In genomic region chr5:41883243-41883642, GRCh38 we compare ENCODE assay signal across 24 cellular contexts.
"Had no signal": no experiment of that assay in that cellular context is flagged by ENCODE, and none has a peak within 500 bp of the region (broad histone marks: within the 10 kb centered on the region; RNA-seq: fewer than 3 reads in every experiment).

No MANE protein-coding gene starts in this region.

- H3K27ac Mint-ChIP-seq: effector memory CD8-positive, alpha-beta T cell; memory B cell; natural killer cell; stimulated activated naive B cell treated with anti-CD40 and anti-IgM and Interleukin-4, amounts not matched to agents 10 μg/mL and 1 μg/mL and 100 μg/mL, for 72 hours; stimulated activated naive CD8-positive, alpha-beta T cell treated with anti-CD3 and anti-CD28 coated beads, Interleukin-15, Interleukin-2, amounts not matched to agents 100 ng/mL and 50 ng/mL, for 24 hours had no signal

- H3K27ac ChIP-seq: coronary artery, neutrophil, pancreas, right lobe of liver, thoracic aorta, tibial nerve, upper lobe of right lung, uterus had no signal

- H3K36me3 Mint-ChIP-seq: immature natural killer cell; memory B cell; natural killer cell; stimulated activated naive B cell treated with anti-CD40 and anti-IgM and Interleukin-4, amounts not matched to agents 10 μg/mL and 1 μg/mL and 100 μg/mL, for 72 hours had no signal

- H3K4me3 ChIP-seq: coronary artery, lung, pancreas, right lobe of liver, thoracic aorta, tibial nerve, upper lobe of right lung, uterus had no signal

- H3K4me1 ChIP-seq: pancreas, tibial nerve, upper lobe of right lung, uterus had no signal

- ATAC-seq: effector memory CD8-positive, alpha-beta T cell; left lobe of liver; natural killer cell; pancreas; right lobe of liver; stimulated activated naive B cell treated with anti-CD40 and anti-IgM and Interleukin-4, amounts not matched to agents 10 μg/mL and 1 μg/mL and 100 μg/mL, for 72 hours; upper lobe of right lung had no signal

- H3K9me3 ChIP-seq: neutrophil, pancreas, thoracic aorta, tibial nerve, upper lobe of right lung, uterus had no signal

- DNase-seq: dermis blood vessel endothelial cell; effector memory CD8-positive, alpha-beta T cell; hypothalamus; immature natural killer cell; natural killer cell; pancreas; right lobe of liver; small intestine; stimulated activated CD4-positive, alpha-beta T cell treated with anti-CD3 and anti-CD28 coated beads, Interleukin-15, amount 100 ng/mL, for 24 hours; stimulated activated CD4-positive, alpha-beta T cell treated with anti-CD3 and anti-CD28 coated beads, Interleukin-2, amount 100 ng/mL, for 48 hours; stimulated activated naive B cell treated with anti-CD40 and anti-IgM and Interleukin-4, amounts not matched to agents 10 μg/mL and 1 μg/mL and 100 μg/mL, for 72 hours; upper lobe of right lung; uterus had no signal

- FAIRE-seq: endometrium, frontal cortex, keratinocyte, pancreas, small intestine had no signal

- H3K27me3 ChIP-seq: right lobe of liver, tibial nerve, upper lobe of right lung, uterus had no signal

- H3K4me1 Mint-ChIP-seq: immature natural killer cell; memory B cell; natural killer cell; stimulated activated naive B cell treated with anti-CD40 and anti-IgM and Interleukin-4, amounts not matched to agents 10 μg/mL and 1 μg/mL and 100 μg/mL, for 72 hours had no signal

- H3K9me3 Mint-ChIP-seq: effector memory CD8-positive, alpha-beta T cell; memory B cell; natural killer cell; stimulated activated naive CD8-positive, alpha-beta T cell treated with anti-CD3 and anti-CD28 coated beads, Interleukin-15, Interleukin-2, amounts not matched to agents 100 ng/mL and 50 ng/mL, for 24 hours had no signal

- H3K36me3 ChIP-seq: neutrophil, pancreas, right lobe of liver, thoracic aorta, tibial nerve, upper lobe of right lung, uterus had no signal

- H3K4me3 Mint-ChIP-seq: effector memory CD8-positive, alpha-beta T cell; immature natural killer cell; memory B cell; natural killer cell; stimulated activated naive B cell treated with anti-CD40 and anti-IgM and Interleukin-4, amounts not matched to agents 10 μg/mL and 1 μg/mL and 100 μg/mL, for 72 hours; stimulated activated naive CD8-positive, alpha-beta T cell treated with anti-CD3 and anti-CD28 coated beads, Interleukin-15, Interleukin-2, amounts not matched to agents 100 ng/mL and 50 ng/mL, for 24 hours had no signal
